ENCODE assay signal across 28 cellular contexts in the genomic region with DNA sequence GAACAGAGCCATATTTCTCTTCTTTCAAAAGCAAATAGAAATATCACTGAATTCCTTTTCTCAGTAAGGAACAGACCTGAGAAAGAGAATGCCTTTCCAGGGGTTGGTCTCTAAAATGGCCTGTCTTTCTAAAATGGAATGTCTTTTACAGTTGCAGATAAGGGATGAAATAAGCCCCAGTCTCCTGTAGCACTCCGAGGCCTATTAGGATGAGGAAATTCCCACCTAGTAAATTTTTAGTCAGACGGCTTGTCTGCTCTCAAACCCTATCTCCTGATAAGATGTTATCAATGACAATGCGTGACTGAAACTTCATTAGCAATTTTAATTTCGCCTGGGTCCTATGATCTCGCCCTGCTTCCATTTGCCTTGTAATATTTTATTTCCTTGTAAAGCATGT. TPM values are rescaled to one million over a fixed set of nuclear protein-coding genes. Genes with fewer than 3 reads are reported as not detected.
"Had no signal": no experiment of that assay in that cellular context is flagged by ENCODE, and none has a peak within 500 bp of the region (broad histone marks: within the 10 kb centered on the region; RNA-seq: fewer than 3 reads in every experiment).

No MANE protein-coding gene starts in this region.

- DNase-seq: islet precursor cell; left ventricle myocardium inferior; midbrain; mucosa of descending colon; naive thymus-derived CD4-positive, alpha-beta T cell; ovary; right lobe of liver; stimulated activated CD4-positive, alpha-beta T cell treated with anti-CD3 and anti-CD28 coated beads, Interleukin-1b, Interleukin-23, amount 100 ng/mL, for 48 hours; stimulated activated CD4-positive, alpha-beta T cell treated with anti-CD3 and anti-CD28 coated beads, Interleukin-2, amount 100 ng/mL, for 48 hours; stimulated activated CD4-positive, alpha-beta T cell treated with anti-CD3 and anti-CD28 coated beads, Interleukin-4, amount 100 ng/mL, for 4 hours; stimulated activated CD8-positive, alpha-beta memory T cell treated with anti-CD3 and anti-CD28 coated beads, Interleukin-4, amount 100 ng/mL, for 48 hours; stimulated activated naive CD4-positive, alpha-beta T cell treated with Interleukin-2 at 50 U/mL for 16 hours; stimulated activated naive CD8-positive, alpha-beta T cell treated with anti-CD3 and anti-CD28 coated beads, Interleukin-15, amount 100 ng/mL, for 72 hours; substantia nigra; uterus had no signal

- H3K36me3 ChIP-seq: left ventricle myocardium inferior, ovary, right atrium auricular region, right lobe of liver, tibial nerve, uterus had no signal

- H3K9me3 ChIP-seq: ovary, right lobe of liver, tibial nerve, uterus had no signal

- H3K4me3 ChIP-seq: left ventricle myocardium inferior, lung, mucosa of descending colon, ovary, right atrium auricular region, right lobe of liver, smooth muscle cell, tibial nerve, uterus had no signal

- H3K4me1 ChIP-seq: uterus had no signal

- H3K27ac ChIP-seq: left ventricle myocardium inferior, ovary, right atrium auricular region, right lobe of liver, tibial nerve, uterus had no signal

- H3K27me3 ChIP-seq: ovary, right atrium auricular region, right lobe of liver, uterus had no signal

- H3K4me2 ChIP-seq: smooth muscle cell had no signal

RNA-seq across cellular contexts. Expression of a gene that starts 2.9 kb away (rescaled TPM):
- total RNA-seq: left ventricle myocardium inferior; lower leg skin; mesenteric fat pad; mucosa of descending colon; myocyte; natural killer cell treated with Interleukin-12 subunit alpha and Interleukin-12 subunit beta and Interleukin-15 and Interleukin-18, amount 100 ng/mL, for 72 hours; omental fat pad; pulmonary artery endothelial cell; right atrium auricular region; right lobe of liver; skeletal muscle tissue; tibial nerve; ureter had no signal
- polyA plus RNA-seq: naive thymus-derived CD4-positive, alpha-beta T cell; neural cell had no signal
